In the genomic region with DNA sequence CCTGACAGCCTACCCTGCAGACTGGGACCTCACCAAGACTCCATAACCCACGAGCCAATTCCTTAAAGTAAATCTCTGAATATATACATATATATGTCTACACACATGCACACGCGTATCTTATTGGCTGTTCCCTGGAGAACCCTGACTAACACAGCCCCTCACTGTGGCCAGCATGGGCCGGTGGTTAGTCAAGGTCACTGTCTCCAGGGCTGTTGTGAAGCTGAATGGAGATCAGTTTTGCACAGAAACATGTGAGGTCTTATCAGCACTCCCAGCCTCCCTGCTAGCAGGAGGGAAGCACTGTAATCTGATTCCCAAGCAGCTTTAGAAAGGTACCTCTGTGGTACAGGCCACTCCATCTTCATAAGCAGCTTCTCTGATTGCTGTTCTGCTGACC, we compare ENCODE assay signal across 1 cellular context.
A peak's percentile ranks its signal among the peaks of the same experiment; 100 is the strongest.
TF ChIP-seq lines count a peak whose summit lies in the region.

No MANE protein-coding gene starts in this region.

TF ChIP-seq in K562, 482 proteins besides CTCF, POLR2A, EP300 and RAD21 (continued from another document and continues in another):
- TF ChIP-seq HSF4 (CRISPR knock-in tag; IDR thresholded peaks at IDR 0.05; ENCODE audit: borderline replicate concordance) (no peak), MTA1 (IDR thresholded peaks at IDR 0.05; ENCODE audit: borderline replicate concordance) (peak; percentile 48; the same call in 1 of the 2 replicates), E2F1 (CRISPR knock-in tag; IDR thresholded peaks at IDR 0.05) (no peak), SRSF7 (optimal IDR thresholded peaks at IDR 0.05; ENCODE audit: low read depth, low read length) (no peak), CREB5 (CRISPR knock-in tag; IDR thresholded peaks at IDR 0.05) (no peak), DLX4 (CRISPR knock-in tag; IDR thresholded peaks at IDR 0.05) (no peak), NCOR1 (IDR thresholded peaks at IDR 0.05) (peak; percentile 93), ZBTB7A (IDR thresholded peaks at IDR 0.05; ENCODE audit: borderline replicate concordance, control insufficient read depth, low read depth, low read length) (no peak), RBM34 (IDR thresholded peaks at IDR 0.05; ENCODE audit: borderline replicate concordance, insufficient read depth, low read length) (no peak), ZHX1 (conservative IDR thresholded peaks at IDR 0.05; ENCODE audit: low read length) (no peak), ZFP30 (CRISPR knock-in tag; IDR thresholded peaks at IDR 0.05; ENCODE audit: borderline replicate concordance) (no peak), ARHGAP35 (IDR thresholded peaks at IDR 0.05; ENCODE audit: partially characterized antibody) (no peak), PRPF4 (IDR thresholded peaks at IDR 0.05; ENCODE audit: insufficient read depth, low read depth, low read length, poor library complexity, severe bottlenecking) (no peak), NEUROD1 (IDR thresholded peaks at IDR 0.05; ENCODE audit: borderline replicate concordance, low read depth, low read length, partially characterized antibody) (peak; percentile 68), ATF3 (IDR thresholded peaks at IDR 0.05) (no peak), ATF3 (CRISPR knock-in tag; conservative IDR thresholded peaks at IDR 0.05) (no peak), CREBBP (IDR thresholded peaks at IDR 0.05; ENCODE audit: low read depth, low read length) (no peak), FOXA3 (CRISPR knock-in tag; conservative IDR thresholded peaks at IDR 0.05 in 1 of 2, IDR thresholded peaks at IDR 0.05 in 1 of 2) (no peak), PHB (CRISPR knock-in tag; IDR thresholded peaks at IDR 0.05) (no peak), MIER1 (IDR thresholded peaks at IDR 0.05; ENCODE audit: low read depth) (no peak), MED1 (CRISPR knock-in tag; IDR thresholded peaks at IDR 0.05; ENCODE audit: borderline replicate concordance) (no peak), GATA2 (CRISPR knock-in tag; IDR thresholded peaks at IDR 0.05) (peak; percentile 96), IRF9 (tag; IDR thresholded peaks at IDR 0.05) (no peak), RFX1 (IDR thresholded peaks at IDR 0.05) (peak; percentile 55), ZFPM2 (CRISPR knock-in tag; IDR thresholded peaks at IDR 0.05) (no peak), NFRKB (IDR thresholded peaks at IDR 0.05; ENCODE audit: low read depth) (no peak), PRDM10 (IDR thresholded peaks at IDR 0.05; ENCODE audit: partially characterized antibody) (peak; percentile 70), MEIS2 (IDR thresholded peaks at IDR 0.05; ENCODE audit: partially characterized antibody) (peak; percentile 46), FOXM1 (IDR thresholded peaks at IDR 0.05; ENCODE audit: low read depth) (peak; percentile 83), FOXM1 (CRISPR knock-in tag; IDR thresholded peaks at IDR 0.05; ENCODE audit: low read depth) (no peak), ZNF76 (CRISPR knock-in tag; IDR thresholded peaks at IDR 0.05; ENCODE audit: borderline replicate concordance) (no peak), BDP1 (IDR thresholded peaks at IDR 0.05; ENCODE audit: insufficient read depth, insufficient read length) (no peak), SMARCE1 (IDR thresholded peaks at IDR 0.05) (peak; percentile 86), POLR2G (IDR thresholded peaks at IDR 0.05; ENCODE audit: low read depth, low read length) (no peak), ZNF311 (CRISPR knock-in tag; IDR thresholded peaks at IDR 0.05) (no peak), ZBTB8A (IDR thresholded peaks at IDR 0.05; ENCODE audit: partially characterized antibody) (no peak)
- TF ChIP-seq, protein P1, sequence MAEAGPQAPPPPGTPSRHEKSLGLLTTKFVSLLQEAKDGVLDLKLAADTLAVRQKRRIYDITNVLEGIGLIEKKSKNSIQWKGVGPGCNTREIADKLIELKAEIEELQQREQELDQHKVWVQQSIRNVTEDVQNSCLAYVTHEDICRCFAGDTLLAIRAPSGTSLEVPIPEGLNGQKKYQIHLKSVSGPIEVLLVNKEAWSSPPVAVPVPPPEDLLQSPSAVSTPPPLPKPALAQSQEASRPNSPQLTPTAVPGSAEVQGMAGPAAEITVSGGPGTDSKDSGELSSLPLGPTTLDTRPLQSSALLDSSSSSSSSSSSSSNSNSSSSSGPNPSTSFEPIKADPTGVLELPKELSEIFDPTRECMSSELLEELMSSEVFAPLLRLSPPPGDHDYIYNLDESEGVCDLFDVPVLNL (CRISPR knock-in tag; IDR thresholded peaks at IDR 0.05; ENCODE audit: low read depth), result no peak
- TF ChIP-seq, protein P2, sequence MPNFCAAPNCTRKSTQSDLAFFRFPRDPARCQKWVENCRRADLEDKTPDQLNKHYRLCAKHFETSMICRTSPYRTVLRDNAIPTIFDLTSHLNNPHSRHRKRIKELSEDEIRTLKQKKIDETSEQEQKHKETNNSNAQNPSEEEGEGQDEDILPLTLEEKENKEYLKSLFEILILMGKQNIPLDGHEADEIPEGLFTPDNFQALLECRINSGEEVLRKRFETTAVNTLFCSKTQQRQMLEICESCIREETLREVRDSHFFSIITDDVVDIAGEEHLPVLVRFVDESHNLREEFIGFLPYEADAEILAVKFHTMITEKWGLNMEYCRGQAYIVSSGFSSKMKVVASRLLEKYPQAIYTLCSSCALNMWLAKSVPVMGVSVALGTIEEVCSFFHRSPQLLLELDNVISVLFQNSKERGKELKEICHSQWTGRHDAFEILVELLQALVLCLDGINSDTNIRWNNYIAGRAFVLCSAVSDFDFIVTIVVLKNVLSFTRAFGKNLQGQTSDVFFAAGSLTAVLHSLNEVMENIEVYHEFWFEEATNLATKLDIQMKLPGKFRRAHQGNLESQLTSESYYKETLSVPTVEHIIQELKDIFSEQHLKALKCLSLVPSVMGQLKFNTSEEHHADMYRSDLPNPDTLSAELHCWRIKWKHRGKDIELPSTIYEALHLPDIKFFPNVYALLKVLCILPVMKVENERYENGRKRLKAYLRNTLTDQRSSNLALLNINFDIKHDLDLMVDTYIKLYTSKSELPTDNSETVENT (CRISPR knock-in tag; IDR thresholded peaks at IDR 0.05), result no peak
